ENCODE assay signal across 25 cellular contexts in genomic region chr15:71191296-71191695, GRCh38.
DNase-seq lines count a peak whose midpoint lies in the region; ATAC-seq and TF ChIP-seq lines count a peak whose summit lies in the region.
"Had no signal": no experiment of that assay in that cellular context is flagged by ENCODE, and none has a peak within 500 bp of the region (broad histone marks: within the 10 kb centered on the region; RNA-seq: fewer than 3 reads in every experiment).

No MANE protein-coding gene starts in this region.

- in situ Hi-C loops in ACHN (cut with HindIII; ENCODE audit: low pct_ligation_motif_present, low pct_unique_long_range_greater_than_20kb, low sequenced_read_pairs): no loop called here

- TF ChIP-seq RAD21 in SK-N-SH (IDR thresholded peaks at IDR 0.05; ENCODE audit: low read length): no peak

- no peak overlapping the region for H3K9ac ChIP-seq in SK-N-SH

- CTCF ChIA-PET in SK-N-SH (lab: Yijun Ruan, JAX): no interaction called here

- DNase-seq in NCI-H1694 treated with DMSO at 0.1 percent for 48 hours (lab: John Stamatoyannopoulos, UW): peak; percentile 29
- DNase-seq in NCI-H1694 (lab: John Stamatoyannopoulos, UW): no peak
- DNase-seq in AG20443 (ENCODE audit: low spot score): peak; percentile 37
- peak; percentile 64 for DNase-seq in NCI-H524 treated with DMSO at 0.1 percent for 48 hours (lab: John Stamatoyannopoulos, UW)
- peak; percentile 46 to 71 for DNase-seq in foreskin fibroblast
- DNase-seq in left colon: no peak
- DNase-seq in ACHN: no peak
- DNase-seq in SK-N-SH: no peak
- DNase-seq: 8988T; CD8-positive, alpha-beta memory T cell; DMS153; DND-41; H9; KBM-7; MG63; NCI-H187; NCI-H2081 treated with DMSO at 0.1 percent for 48 hours; NCI-H526; NCI-H82; NK-92 treated with Interleukin-12 subunit alpha and Interleukin-12 subunit beta, amount 100 ng/mL, for 24 hours; PC-3; T-cell had no signal

- H3K4me2 ChIP-seq in SK-N-SH: no peak overlapping the region
- H3K4me2 ChIP-seq: GM23338 had no signal

- intact Hi-C loops in left colon (cut with DNase I, micrococcal nuclease): no loop called here

- H3K9me3 ChIP-seq in SK-N-SH: no peaks in the 10 kb centered on the region
- H3K9me3 ChIP-seq: MG63, SJSA1 had no signal

- H3K27ac ChIP-seq in SK-N-SH (ENCODE audit: low read depth in 2 of 2, low read length in 1 of 2): no peak overlapping the region
- H3K27ac ChIP-seq: SJSA1 had no signal

- WGBS in SK-N-SH (ENCODE audit: low lambda C conversion rate): 73% methylated on average over 4 of the region's 4 CpGs

- H3F3A ChIP-seq in SK-N-SH (replicated peaks; ENCODE audit: insufficient read depth): no peaks in the 10 kb centered on the region

- H3K4me3 ChIP-seq in foreskin fibroblast (ENCODE audit: low read depth in 1 of 2, low read length in 2 of 2): no peak overlapping the region
- H3K4me3 ChIP-seq in SK-N-SH (ENCODE audit: low read depth in 2 of 2, low read length in 1 of 2): no peak overlapping the region
- H3K4me3 ChIP-seq: GM23338, MG63, SJSA1 had no signal

- no peak for TF ChIP-seq CTCF in foreskin fibroblast (IDR thresholded peaks at IDR 0.05; ENCODE audit: low read depth, low read length)
- no peak for TF ChIP-seq CTCF in SK-N-SH (IDR thresholded peaks at IDR 0.05)

- H4K20me1 ChIP-seq in SK-N-SH (ENCODE audit: insufficient read depth): no peaks in the 10 kb centered on the region

- POLR2A ChIA-PET in SK-N-SH (lab: Yijun Ruan, JAX): no interaction called here

- peaks cover 0 to 3% of the 10 kb centered on the region in 2 experiments for H3K36me3 ChIP-seq in SK-N-SH (replicated peaks in 1 of 2; ENCODE audit: control insufficient read depth in 1 of 2, insufficient read depth in 2 of 2, low read length in 1 of 2)
- H3K36me3 ChIP-seq: SJSA1 had no signal

- H2AFZ ChIP-seq in SK-N-SH (ENCODE audit: low read depth): no peak overlapping the region
- H2AFZ ChIP-seq: GM23338 had no signal

- no peaks in the 10 kb centered on the region; a peak in 1 of 4 replicates for H3K4me1 ChIP-seq in SK-N-SH (ENCODE audit: control insufficient read depth in 1 of 2, insufficient read depth in 2 of 2, low read depth in 1 of 2, low read length in 1 of 2)
- H3K4me1 ChIP-seq: SJSA1 had no signal

- no peaks in the 10 kb centered on the region for H3K27me3 ChIP-seq in SK-N-SH (ENCODE audit: insufficient read depth)
- H3K27me3 ChIP-seq: MG63, SJSA1 had no signal

- peaks cover 2% of the 10 kb centered on the region; the same call in 1 of the 2 replicates for H3K79me2 ChIP-seq in SK-N-SH (ENCODE audit: insufficient read depth)

- no peak for TF ChIP-seq EP300 in SK-N-SH (IDR thresholded peaks at IDR 0.05; ENCODE audit: borderline replicate concordance in 1 of 2, low read depth in 1 of 2, low read length in 1 of 2)

- ATAC-seq in left colon: no peak
- ATAC-seq: GM23338, PC-3, Right ventricle myocardium inferior, T-cell had no signal

- H3K9me2 ChIP-seq in SK-N-SH: no peaks in the 10 kb centered on the region

TF ChIP-seq in SK-N-SH, 30 proteins besides CTCF, POLR2A, EP300 and RAD21:
- TF ChIP-seq PBX3 (IDR thresholded peaks at IDR 0.05): no peak
- no peak for TF ChIP-seq YY1 (IDR thresholded peaks at IDR 0.05; ENCODE audit: low read depth)
- TF ChIP-seq POLR2AphosphoS5 (IDR thresholded peaks at IDR 0.05; ENCODE audit: low read depth, low read length): no peak
- TF ChIP-seq RXRA (IDR thresholded peaks at IDR 0.05; ENCODE audit: borderline replicate concordance, low read depth): no peak
- TF ChIP-seq FOSL2 (IDR thresholded peaks at IDR 0.05; ENCODE audit: borderline replicate concordance, low read depth): no peak
- TF ChIP-seq USF1 (IDR thresholded peaks at IDR 0.05; ENCODE audit: borderline replicate concordance, low read depth): no peak
- TF ChIP-seq TCF12 (IDR thresholded peaks at IDR 0.05): no peak
- TF ChIP-seq USF2 (IDR thresholded peaks at IDR 0.05; ENCODE audit: borderline replicate concordance, low read depth, low read length): no peak

Comparison
In these comparisons a context has a peak if more than half of its experiments do, and no peak if none do; other contexts are left out.
1. DNase-seq: peak in NCI-H1694 treated with DMSO at 0.1 percent for 48 hours (single experiment), AG20443 (single experiment), NCI-H524 treated with DMSO at 0.1 percent for 48 hours (single experiment) and foreskin fibroblast (2 of 2); none in NCI-H1694 (single experiment), left colon (0 of 2), ACHN (single experiment) and SK-N-SH (single experiment).